23 cellular contexts compared by ENCODE assay signal in genomic region chr12:116375278-116375842, GRCh38.
A peak's percentile ranks its signal among the peaks of the same experiment; 100 is the strongest.
DNase-seq lines count a peak whose midpoint lies in the region; ATAC-seq, FAIRE-seq and TF ChIP-seq lines count a peak whose summit lies in the region.
"Had no signal": no experiment of that assay in that cellular context is flagged by ENCODE, and none has a peak within 500 bp of the region (broad histone marks: within the 10 kb centered on the region; RNA-seq: fewer than 3 reads in every experiment).

No MANE protein-coding gene starts in this region.

- TF ChIP-seq RAD21 in K562 (CRISPR knock-in tag; conservative IDR thresholded peaks at IDR 0.05 in 1 of 2, IDR thresholded peaks at IDR 0.05 in 1 of 2): no peak

- POLR2A ChIA-PET in K562 (lab: Yijun Ruan, JAX) (interaction anchor here (0.6 to 2.3 kb wide), 2 partner anchors 10 to 16 kb away, joined by 3 to 7 read pairs; no protein-coding TSS in a partner anchor), T-cell (lab: Charles Lee) (no interaction called here)

- TF ChIP-seq POLR2A in K562 (conservative IDR thresholded peaks at IDR 0.05): no peak

- TF ChIP-seq EP300 in K562 (IDR thresholded peaks at IDR 0.05; ENCODE audit: low read length): no peak

- peaks cover 11% of the 10 kb centered on the region for H3K9me3 Mint-ChIP-seq in stimulated activated naive CD8-positive, alpha-beta T cell treated with anti-CD3 and anti-CD28 coated beads, Interleukin-15, Interleukin-2, amounts not matched to agents 100 ng/mL and 50 ng/mL, for 24 hours
- H3K9me3 Mint-ChIP-seq in stimulated activated naive CD8-positive, alpha-beta T cell treated with anti-CD3 and anti-CD28 coated beads, Interleukin-15, amount 100 ng/mL, for 72 hours: peaks cover 13 to 14% of the 10 kb centered on the region in 2 donors
- peaks cover 0 to 10% (median 0%) of the 10 kb centered on the region in 3 donors for H3K9me3 Mint-ChIP-seq in T-cell

- H4K8ac ChIP-seq in mesendoderm (ENCODE audit: low read depth, low read length): no peak overlapping the region

- H3K27me3 ChIP-seq in K562 (ENCODE audit: control insufficient read depth in 2 of 2, insufficient read depth in 2 of 2, low read length in 2 of 2) (no peaks in the 10 kb centered on the region), mesendoderm (ENCODE audit: insufficient read depth, low read length, poor library complexity) (no peaks in the 10 kb centered on the region)
- H3K27me3 ChIP-seq: BE2C had no signal

- no peak overlapping the region; the same call in 2 of the 3 replicates for H3K27ac ChIP-seq in K562 (ENCODE audit: extremely low read depth, low read depth, low read length)
- H3K27ac ChIP-seq in mesendoderm (ENCODE audit: low read depth, low read length): no peak overlapping the region
- no peak overlapping the region for H3K27ac ChIP-seq in substantia nigra (ENCODE audit: low read depth, low read length, poor library complexity, severe bottlenecking)

- no peak overlapping the region for H3K18ac ChIP-seq in mesendoderm (ENCODE audit: low read length)

- no peak overlapping the region for H4K5ac ChIP-seq in mesendoderm (ENCODE audit: low read length)

- H3K36me3 ChIP-seq in K562 (ENCODE audit: control insufficient read depth, insufficient read depth, low read length): no peaks in the 10 kb centered on the region; the same call in 2 of the 3 replicates
- H3K36me3 ChIP-seq in mesendoderm (ENCODE audit: control insufficient read depth, insufficient read depth, low read length): no peaks in the 10 kb centered on the region
- H3K36me3 ChIP-seq: BE2C had no signal

- peak; percentile 11 for FAIRE-seq in K562 (lab: Jason Lieb, UNC)
- FAIRE-seq: D721Med, GM19239 had no signal

- peaks cover 5 to 22% of the 10 kb centered on the region in 2 experiments; a peak in 4 of 5 replicates for H3K4me1 ChIP-seq in K562 (replicated peaks in 1 of 2; ENCODE audit: control insufficient read depth in 2 of 2, insufficient read depth in 2 of 2, low read length in 2 of 2)
- H3K4me1 ChIP-seq in mesendoderm (ENCODE audit: control insufficient read depth, low read depth, low read length): peaks cover 3% of the 10 kb centered on the region

- no peaks in the 10 kb centered on the region for H4K20me1 ChIP-seq in K562 (replicated peaks; ENCODE audit: control insufficient read depth, insufficient read depth, low read length)

- no peak overlapping the region for H2AFZ ChIP-seq in K562 (ENCODE audit: low read depth, low read length)

- 91% methylated on average over 9 of the region's 9 CpGs for WGBS in K562 (ENCODE audit: insufficient coverage, low coverage, missing lambda C conversion rate)
- no CpG with 5 or more reads among the region's 9 CpGs for WGBS in mesendoderm (ENCODE audit: extremely low coverage, insufficient coverage, low lambda C conversion rate)

- H3K4ac ChIP-seq in mesendoderm (ENCODE audit: low read depth, low read length): no peak overlapping the region

- intact Hi-C loops in K562 (cut with micrococcal nuclease): no loop called here

- no peaks in the 10 kb centered on the region for H3K79me2 ChIP-seq in K562 (ENCODE audit: control insufficient read depth, insufficient read depth, low read length)
- no peaks in the 10 kb centered on the region for H3K79me2 ChIP-seq in mesendoderm (ENCODE audit: control insufficient read depth, insufficient read depth, low read length)

- no peaks in the 10 kb centered on the region for H3K27me3 Mint-ChIP-seq in stimulated activated naive CD8-positive, alpha-beta T cell treated with anti-CD3 and anti-CD28 coated beads, Interleukin-15, Interleukin-2, amounts not matched to agents 100 ng/mL and 50 ng/mL, for 24 hours
- H3K27me3 Mint-ChIP-seq in stimulated activated naive CD8-positive, alpha-beta T cell treated with anti-CD3 and anti-CD28 coated beads, Interleukin-15, amount 100 ng/mL, for 72 hours: no peaks in the 10 kb centered on the region
- peaks cover 0 to 3% of the 10 kb centered on the region in 2 donors for H3K27me3 Mint-ChIP-seq in T-cell

- CTCF ChIA-PET in K562 (lab: Yijun Ruan, JAX; ENCODE audit: low intra/inter-chr PET ratio): no interaction called here
- CTCF ChIA-PET in T-cell (lab: Charles Lee): no interaction called here

- H3K4me3 ChIP-seq in K562 (no peak overlapping the region), mesendoderm (ENCODE audit: low read length) (peak overlapping the region; percentile 6)

- H3K79me1 ChIP-seq in mesendoderm (ENCODE audit: low read length): no peaks in the 10 kb centered on the region

- no peak for ATAC-seq in stimulated activated naive CD8-positive, alpha-beta T cell treated with anti-CD3 and anti-CD28 coated beads, Interleukin-15, amount 100 ng/mL, for 72 hours
- ATAC-seq in K562 (no peak), T-cell (replicated peaks in 1 of 4) (no peak)

- no peak overlapping the region for H3K4me3 Mint-ChIP-seq in stimulated activated naive CD8-positive, alpha-beta T cell treated with anti-CD3 and anti-CD28 coated beads, Interleukin-15, Interleukin-2, amounts not matched to agents 100 ng/mL and 50 ng/mL, for 24 hours
- H3K4me3 Mint-ChIP-seq in stimulated activated naive CD8-positive, alpha-beta T cell treated with anti-CD3 and anti-CD28 coated beads, Interleukin-15, amount 100 ng/mL, for 72 hours: no peak overlapping the region
- H3K4me3 Mint-ChIP-seq in T-cell: no peak overlapping the region

- no peak overlapping the region for H2BK15ac ChIP-seq in mesendoderm (replicated peaks; ENCODE audit: low read depth)

- TF ChIP-seq CTCF in K562 (IDR thresholded peaks at IDR 0.05 in 2 of 3, conservative IDR thresholded peaks at IDR 0.05 in 1 of 3; ENCODE audit: insufficient read depth in 2 of 3, low read depth in 1 of 3, low read length in 3 of 3): no peak

- H3K4me1 Mint-ChIP-seq in stimulated activated naive CD8-positive, alpha-beta T cell treated with anti-CD3 and anti-CD28 coated beads, Interleukin-15, Interleukin-2, amounts not matched to agents 100 ng/mL and 50 ng/mL, for 24 hours (ENCODE audit: low read depth): peaks cover 29% of the 10 kb centered on the region
- H3K4me1 Mint-ChIP-seq in stimulated activated naive CD8-positive, alpha-beta T cell treated with anti-CD3 and anti-CD28 coated beads, Interleukin-15, amount 100 ng/mL, for 72 hours: peaks cover 24% of the 10 kb centered on the region
- no peaks in the 10 kb centered on the region for H3K4me1 Mint-ChIP-seq in T-cell

- DNase-seq in stimulated activated naive CD8-positive, alpha-beta T cell treated with anti-CD3 and anti-CD28 coated beads, Interleukin-15, amount 100 ng/mL, for 72 hours: no peak
- DNase-seq in K562 (ENCODE audit: extremely low read depth in 1 of 4, low spot score in 3 of 4) (no peak), mesendoderm (no peak), substantia nigra (lab: John Stamatoyannopoulos, UW) (no peak), T-cell (no peak), NCI-H2196 (lab: John Stamatoyannopoulos, UW; ENCODE audit: unreplicated experiment) (no peak), putamen (ENCODE audit: low spot score) (no peak)
- DNase-seq: BE2C, DMS53, EL, GF-D8, GOT3, KBM-7, MM.1S, NCI-H1930, NCI-H345, NCI-H524, NCI-H82, SIG-M5 had no signal

- no peaks in the 10 kb centered on the region; the same call in 1 of the 2 replicates for H3K9me3 ChIP-seq in K562 (replicated peaks; ENCODE audit: control insufficient read depth, insufficient read depth, low read depth, low read length)
- H3K9me3 ChIP-seq: A549, BE2C had no signal

- peak overlapping the region; percentile 59 for H3K27ac Mint-ChIP-seq in stimulated activated naive CD8-positive, alpha-beta T cell treated with anti-CD3 and anti-CD28 coated beads, Interleukin-15, Interleukin-2, amounts not matched to agents 100 ng/mL and 50 ng/mL, for 24 hours
- no peak overlapping the region for H3K27ac Mint-ChIP-seq in stimulated activated naive CD8-positive, alpha-beta T cell treated with anti-CD3 and anti-CD28 coated beads, Interleukin-15, amount 100 ng/mL, for 72 hours
- no peak overlapping the region for H3K27ac Mint-ChIP-seq in T-cell

- H3K9ac ChIP-seq in K562 (ENCODE audit: insufficient read depth in 1 of 2, low read depth in 2 of 2, low read length in 2 of 2): no peak overlapping the region
- H3K9ac ChIP-seq in mesendoderm (ENCODE audit: low read length): no peak overlapping the region

- H2BK120ac ChIP-seq in mesendoderm (ENCODE audit: low read depth, low read length): no peak overlapping the region

- BruUV-seq in K562 (replicated peaks; lab: Mats Ljungman, UMichigan): no TSS peak

- no peak overlapping the region for H2BK5ac ChIP-seq in mesendoderm (ENCODE audit: low read length)

- H3K23ac ChIP-seq in mesendoderm (ENCODE audit: low read length): no peak overlapping the region

- H3K9me1 ChIP-seq in K562 (ENCODE audit: control insufficient read depth, insufficient read depth, low read length): no peaks in the 10 kb centered on the region

- H3K56ac ChIP-seq in mesendoderm (ENCODE audit: low read length): no peak overlapping the region

- in situ Hi-C loops in K562 (cut with MboI): no loop called here

- H2AK5ac ChIP-seq in mesendoderm (ENCODE audit: low read length): no peak overlapping the region

- H3K36me3 Mint-ChIP-seq in stimulated activated naive CD8-positive, alpha-beta T cell treated with anti-CD3 and anti-CD28 coated beads, Interleukin-15, Interleukin-2, amounts not matched to agents 100 ng/mL and 50 ng/mL, for 24 hours (ENCODE audit: low read depth): no peaks in the 10 kb centered on the region
- no peaks in the 10 kb centered on the region for H3K36me3 Mint-ChIP-seq in T-cell

- H3K4me2 ChIP-seq in K562 (ENCODE audit: insufficient read depth, low read length): peak overlapping the region; percentile 0; the same call in 1 of the 2 replicates
- no peak overlapping the region for H3K4me2 ChIP-seq in mesendoderm (ENCODE audit: low read length)

TF ChIP-seq in K562, 482 proteins besides CTCF, POLR2A, EP300 and RAD21 (continues in another document):
- TF ChIP-seq PYGO2 (tag; IDR thresholded peaks at IDR 0.05): no peak
- no peak for TF ChIP-seq CEBPB (tag; IDR thresholded peaks at IDR 0.05)
- no peak for TF ChIP-seq SMAD3 (CRISPR knock-in tag; conservative IDR thresholded peaks at IDR 0.05)
- no peak for TF ChIP-seq ZNF224 (CRISPR knock-in tag; IDR thresholded peaks at IDR 0.05)
- TF ChIP-seq RFX5 (IDR thresholded peaks at IDR 0.05; ENCODE audit: low read depth, low read length): no peak
